In the genomic region with DNA sequence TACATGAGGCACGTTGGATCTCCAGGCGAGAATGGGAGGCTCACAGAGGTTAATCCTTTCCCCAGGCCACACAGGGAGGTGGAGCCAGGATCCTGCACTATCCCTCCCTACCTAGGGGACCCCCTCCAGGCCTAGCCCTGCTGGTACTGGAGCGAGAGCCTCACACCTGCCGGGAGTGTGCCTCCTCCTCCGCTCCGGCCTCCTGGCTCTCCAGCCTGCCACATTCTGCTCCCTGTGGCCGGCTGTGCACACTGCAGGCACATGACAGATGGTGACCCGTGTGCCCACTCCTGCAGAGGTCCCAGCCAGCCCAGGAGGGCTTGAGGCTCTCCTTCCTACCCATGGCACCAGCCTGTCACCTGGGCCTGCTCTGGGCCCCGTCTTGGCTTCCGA, we compare ENCODE assay signal across 11 cellular contexts.
DNase-seq lines count a peak whose midpoint lies in the region; ATAC-seq and TF ChIP-seq lines count a peak whose summit lies in the region.
"Had no signal": no experiment of that assay in that cellular context is flagged by ENCODE, and none has a peak within 500 bp of the region (broad histone marks: within the 10 kb centered on the region; RNA-seq: fewer than 3 reads in every experiment).

No MANE protein-coding gene starts in this region.

- H3K9me3 ChIP-seq in NT2/D1 (ENCODE audit: insufficient read depth, low read length) = no peaks in the 10 kb centered on the region
- H3K9me3 ChIP-seq: thoracic aorta had no signal

- H3K4me3 ChIP-seq in NT2/D1 (ENCODE audit: insufficient read length, low read depth) = no peak overlapping the region
- H3K4me3 ChIP-seq: thoracic aorta had no signal

- H3K27me3 ChIP-seq in NT2/D1 (ENCODE audit: insufficient read depth, insufficient read length) = no peaks in the 10 kb centered on the region

- H3K9me3 Mint-ChIP-seq in activated CD8-positive, alpha-beta memory T cell treated with anti-CD3 and anti-CD28 coated beads, Interleukin-2, amount 10 ng/mL, durations not matched to agents 7 days and 5 days (ENCODE audit: low read depth) = no peaks in the 10 kb centered on the region
- H3K9me3 Mint-ChIP-seq in endothelial cell (ENCODE audit: unreplicated experiment) = no peaks in the 10 kb centered on the region
- no peaks in the 10 kb centered on the region for H3K9me3 Mint-ChIP-seq in activated T-helper 1 cell treated with anti-CD3 and anti-CD28 coated beads, Interleukin-12 subunit alpha, Interleukin-12 subunit beta, Interleukin-2, Interleukin-4 antibody, amounts not matched to agents 30 ng/mL and 10 ng/mL and 1 ng/mL, durations not matched to agents 14 hours and 24 hours and 36 hours
- H3K9me3 Mint-ChIP-seq: T-cell had no signal

- H3K36me3 ChIP-seq in NT2/D1 (ENCODE audit: insufficient read depth, insufficient read length, low read length) = peaks cover 68% of the 10 kb centered on the region

- H3K27ac Mint-ChIP-seq in activated CD8-positive, alpha-beta memory T cell treated with anti-CD3 and anti-CD28 coated beads, Interleukin-2, amount 10 ng/mL, durations not matched to agents 7 days and 5 days = no peak overlapping the region
- H3K27ac Mint-ChIP-seq in endothelial cell (ENCODE audit: unreplicated experiment) = no peak overlapping the region
- H3K27ac Mint-ChIP-seq in activated T-helper 1 cell treated with anti-CD3 and anti-CD28 coated beads, Interleukin-12 subunit alpha, Interleukin-12 subunit beta, Interleukin-2, Interleukin-4 antibody, amounts not matched to agents 30 ng/mL and 10 ng/mL and 1 ng/mL, durations not matched to agents 14 hours and 24 hours and 36 hours = no peak overlapping the region
- H3K27ac Mint-ChIP-seq: T-cell had no signal

- no peak overlapping the region for H3K4me3 Mint-ChIP-seq in activated CD8-positive, alpha-beta memory T cell treated with anti-CD3 and anti-CD28 coated beads, Interleukin-2, amount 10 ng/mL, durations not matched to agents 7 days and 5 days
- no peak overlapping the region for H3K4me3 Mint-ChIP-seq in endothelial cell (ENCODE audit: unreplicated experiment)
- no peak overlapping the region for H3K4me3 Mint-ChIP-seq in activated T-helper 1 cell treated with anti-CD3 and anti-CD28 coated beads, Interleukin-12 subunit alpha, Interleukin-12 subunit beta, Interleukin-2, Interleukin-4 antibody, amounts not matched to agents 30 ng/mL and 10 ng/mL and 1 ng/mL, durations not matched to agents 14 hours and 24 hours and 36 hours
- H3K4me3 Mint-ChIP-seq: T-cell had no signal

- DNase-seq in activated CD8-positive, alpha-beta memory T cell treated with anti-CD3 and anti-CD28 coated beads, Interleukin-2, amount 10 ng/mL, durations not matched to agents 7 days and 5 days = no peak
- no peak for DNase-seq in activated CD8-positive, alpha-beta memory T cell treated with anti-CD3 and anti-CD28 coated beads, Interleukin-2, amount 50 U/mL, for 48 hours
- DNase-seq in NT2/D1 (ENCODE audit: low read depth, low spot score) (peak; percentile 42), endothelial cell (ENCODE audit: low spot score) (peak; percentile 38)
- DNase-seq in stimulated activated naive CD8-positive, alpha-beta T cell treated with anti-CD3 and anti-CD28 coated beads, Interleukin-15, Interleukin-2, amounts not matched to agents 100 U/mL and 50 U/mL, for 24 hours = no peak
- no peak for DNase-seq in activated T-helper 1 cell treated with anti-CD3 and anti-CD28 coated beads, Interleukin-12 subunit alpha, Interleukin-12 subunit beta, Interleukin-2, Interleukin-4 antibody, amounts not matched to agents 30 ng/mL and 10 ng/mL and 1 ng/mL, durations not matched to agents 14 hours and 24 hours and 36 hours (ENCODE audit: low spot score)
- DNase-seq: occipital lobe, T-cell had no signal

- peaks cover 25% of the 10 kb centered on the region for H3K4me1 ChIP-seq in NT2/D1 (ENCODE audit: insufficient read depth, insufficient read length)

- no peaks in the 10 kb centered on the region for H3K36me3 Mint-ChIP-seq in activated CD8-positive, alpha-beta memory T cell treated with anti-CD3 and anti-CD28 coated beads, Interleukin-2, amount 10 ng/mL, durations not matched to agents 7 days and 5 days
- H3K36me3 Mint-ChIP-seq in endothelial cell (ENCODE audit: low read depth, unreplicated experiment) = peaks cover 7% of the 10 kb centered on the region
- no peaks in the 10 kb centered on the region for H3K36me3 Mint-ChIP-seq in activated T-helper 1 cell treated with anti-CD3 and anti-CD28 coated beads, Interleukin-12 subunit alpha, Interleukin-12 subunit beta, Interleukin-2, Interleukin-4 antibody, amounts not matched to agents 30 ng/mL and 10 ng/mL and 1 ng/mL, durations not matched to agents 14 hours and 24 hours and 36 hours (ENCODE audit: low read depth)
- H3K36me3 Mint-ChIP-seq: T-cell had no signal

- intact Hi-C loops in activated T-helper 1 cell treated with anti-CD3 and anti-CD28 coated beads, Interleukin-12 subunit alpha, Interleukin-12 subunit beta, Interleukin-2, Interleukin-4 antibody, amounts not matched to agents 30 ng/mL and 10 ng/mL and 1 ng/mL, durations not matched to agents 14 hours and 24 hours and 36 hours (cut with micrococcal nuclease) = no loop called here

- no peaks in the 10 kb centered on the region for H3K4me1 Mint-ChIP-seq in activated CD8-positive, alpha-beta memory T cell treated with anti-CD3 and anti-CD28 coated beads, Interleukin-2, amount 10 ng/mL, durations not matched to agents 7 days and 5 days
- H3K4me1 Mint-ChIP-seq in endothelial cell (ENCODE audit: unreplicated experiment) = no peaks in the 10 kb centered on the region
- no peaks in the 10 kb centered on the region for H3K4me1 Mint-ChIP-seq in activated T-helper 1 cell treated with anti-CD3 and anti-CD28 coated beads, Interleukin-12 subunit alpha, Interleukin-12 subunit beta, Interleukin-2, Interleukin-4 antibody, amounts not matched to agents 30 ng/mL and 10 ng/mL and 1 ng/mL, durations not matched to agents 14 hours and 24 hours and 36 hours (ENCODE audit: low read depth)
- H3K4me1 Mint-ChIP-seq: T-cell had no signal

- peak; percentile 48 for ATAC-seq in activated CD8-positive, alpha-beta memory T cell treated with anti-CD3 and anti-CD28 coated beads, Interleukin-2, amount 10 ng/mL, durations not matched to agents 7 days and 5 days
- no peak for ATAC-seq in stimulated activated naive CD8-positive, alpha-beta T cell treated with anti-CD3 and anti-CD28 coated beads, Interleukin-15, Interleukin-2, amounts not matched to agents 100 U/mL and 50 U/mL, for 24 hours
- no peak for ATAC-seq in HG02981 (IDR thresholded peaks at IDR 0.05; ENCODE audit: unreplicated experiment)

- CTCF ChIA-PET in activated CD8-positive, alpha-beta memory T cell treated with anti-CD3 and anti-CD28 coated beads, Interleukin-2, amount 10 ng/mL, durations not matched to agents 7 days and 5 days (lab: Charles Lee) = no interaction called here

- H3K9ac ChIP-seq in NT2/D1 (ENCODE audit: insufficient read length, low read depth) = peak overlapping the region; percentile 24

- H3K27me3 Mint-ChIP-seq in activated CD8-positive, alpha-beta memory T cell treated with anti-CD3 and anti-CD28 coated beads, Interleukin-2, amount 10 ng/mL, durations not matched to agents 7 days and 5 days = no peaks in the 10 kb centered on the region
- H3K27me3 Mint-ChIP-seq in endothelial cell (ENCODE audit: unreplicated experiment) = peaks cover 14% of the 10 kb centered on the region
- H3K27me3 Mint-ChIP-seq in activated T-helper 1 cell treated with anti-CD3 and anti-CD28 coated beads, Interleukin-12 subunit alpha, Interleukin-12 subunit beta, Interleukin-2, Interleukin-4 antibody, amounts not matched to agents 30 ng/mL and 10 ng/mL and 1 ng/mL, durations not matched to agents 14 hours and 24 hours and 36 hours (ENCODE audit: insufficient read depth) = peaks cover 2% of the 10 kb centered on the region
- H3K27me3 Mint-ChIP-seq: T-cell had no signal

- peak; percentile 33 for TF ChIP-seq CTCF in endothelial cell (IDR thresholded peaks at IDR 0.05; ENCODE audit: unreplicated experiment)

- peak overlapping the region; percentile 65 for H3K27ac ChIP-seq in temporal lobe (ENCODE audit: low read depth, low read length)
- H3K27ac ChIP-seq: thoracic aorta had no signal

Comparison
In these comparisons a context has a peak if more than half of its experiments do, and no peak if none do; other contexts are left out.
1. DNase-seq: peak in NT2/D1 (single experiment) and endothelial cell (single experiment); none in activated CD8-positive, alpha-beta memory T cell treated with anti-CD3 and anti-CD28 coated beads, Interleukin-2, amount 10 ng/mL, durations not matched to agents 7 days and 5 days (single experiment), activated CD8-positive, alpha-beta memory T cell treated with anti-CD3 and anti-CD28 coated beads, Interleukin-2, amount 50 U/mL, for 48 hours (single experiment), stimulated activated naive CD8-positive, alpha-beta T cell treated with anti-CD3 and anti-CD28 coated beads, Interleukin-15, Interleukin-2, amounts not matched to agents 100 U/mL and 50 U/mL, for 24 hours (single experiment) and activated T-helper 1 cell treated with anti-CD3 and anti-CD28 coated beads, Interleukin-12 subunit alpha, Interleukin-12 subunit beta, Interleukin-2, Interleukin-4 antibody, amounts not matched to agents 30 ng/mL and 10 ng/mL and 1 ng/mL, durations not matched to agents 14 hours and 24 hours and 36 hours (single experiment).